Comparison of ENCODE assay signal across 8 cellular contexts in the genomic region with DNA sequence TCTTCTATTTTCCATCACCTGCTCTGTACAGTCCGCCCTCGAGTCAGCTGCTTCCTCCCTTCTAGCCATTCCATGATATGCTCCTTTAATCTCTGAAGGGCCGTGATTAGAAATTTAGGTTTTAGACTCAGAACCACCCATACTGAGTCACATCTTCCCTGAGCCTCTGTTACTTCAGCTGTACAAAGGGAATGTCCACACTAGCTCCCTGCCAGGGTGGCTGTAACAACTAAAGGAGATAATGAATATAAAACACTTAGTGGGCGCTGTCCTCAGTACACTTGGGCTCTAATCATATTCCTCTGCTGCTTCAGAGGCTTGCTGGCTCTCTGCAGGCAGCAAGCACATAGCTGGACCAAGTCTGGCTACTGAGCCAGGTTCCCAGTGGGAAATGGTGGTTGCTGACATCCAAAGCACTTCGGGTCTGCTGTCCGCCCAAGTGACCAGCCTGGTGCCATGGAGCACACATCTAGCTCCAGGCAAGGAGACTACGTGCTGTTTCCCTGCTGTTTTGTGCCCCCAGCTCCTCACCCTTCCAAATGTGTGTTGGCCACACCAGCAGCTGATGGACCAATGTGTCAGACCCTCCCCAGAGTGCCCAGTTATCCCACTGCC. TPM values are rescaled to one million over a fixed set of nuclear protein-coding genes. Genes with fewer than 3 reads are reported as not detected.
DNase-seq lines count a peak whose midpoint lies in the region; ATAC-seq and TF ChIP-seq lines count a peak whose summit lies in the region.

No MANE protein-coding gene starts in this region.

- H3K4me1 ChIP-seq in SJSA1 (replicated peaks) (peaks cover 37% of the 10 kb centered on the region), esophagus muscularis mucosa (peaks cover 15 to 33% (median 22%) of the 10 kb centered on the region in 4 donors), gastrocnemius medialis (peaks cover 4 to 11% of the 10 kb centered on the region in 2 donors)

- intact Hi-C loops in esophagus muscularis mucosa (cut with DNase I), result no loop called here
- intact Hi-C loops in gastrocnemius medialis (cut with DNase I; ENCODE audit: low total_unique reads), result loop anchor here (2.0 kb wide), 2 partner anchors 29 to 37 kb away; a partner anchor contains a TSS

- TF ChIP-seq POLR2A in esophagus muscularis mucosa (IDR thresholded peaks at IDR 0.05; ENCODE audit: low read depth) (no peak), gastrocnemius medialis (IDR thresholded peaks at IDR 0.05) (no peak)

- ATAC-seq in gastrocnemius medialis, result no peak
- ATAC-seq in GM21737 (IDR thresholded peaks at IDR 0.05; ENCODE audit: unreplicated experiment), result no peak
- no peak for ATAC-seq in GM21367 (IDR thresholded peaks at IDR 0.05; ENCODE audit: unreplicated experiment)

- H3K27ac ChIP-seq in SJSA1 (peak overlapping the region; percentile 74), esophagus muscularis mucosa (replicated peaks in 1 of 4) (peak overlapping the region; percentile 88 to 94 (median 92)), gastrocnemius medialis (peak overlapping the region; percentile 73 to 79 (median 78))

- no peaks in the 10 kb centered on the region for H3K9me3 ChIP-seq in SJSA1 (replicated peaks)
- H3K9me3 ChIP-seq in esophagus muscularis mucosa, result no peaks in the 10 kb centered on the region
- no peaks in the 10 kb centered on the region for H3K9me3 ChIP-seq in gastrocnemius medialis

- no peak overlapping the region for H3K4me3 ChIP-seq in SJSA1
- peak overlapping the region; percentile 77 to 96 (median 83) for H3K4me3 ChIP-seq in esophagus muscularis mucosa
- peak overlapping the region; percentile 73 to 87 (median 80) for H3K4me3 ChIP-seq in gastrocnemius medialis

- 70% methylated on average over 7 of the region's 7 CpGs for WGBS in esophagus muscularis mucosa

- DNase-seq in ELR (ENCODE audit: low read depth) (peak; percentile 4), SJSA1 (ENCODE audit: low read depth in 1 of 2, low spot score in 2 of 2) (peak in 1 of 2 experiments; percentile 12), esophagus muscularis mucosa (ENCODE audit: extremely low spot score) (no peak), gastrocnemius medialis (no peak), OCI-M2 (lab: John Stamatoyannopoulos, UW; ENCODE audit: unreplicated experiment) (no peak), COR-L47 (lab: John Stamatoyannopoulos, UW) (no peak)

- no peaks in the 10 kb centered on the region for H3K27me3 ChIP-seq in SJSA1 (replicated peaks)
- no peaks in the 10 kb centered on the region for H3K27me3 ChIP-seq in esophagus muscularis mucosa
- H3K27me3 ChIP-seq in gastrocnemius medialis, result no peaks in the 10 kb centered on the region

- in situ Hi-C loops in gastrocnemius medialis (cut with MboI; ENCODE audit: low sequenced_read_pairs in 4 of 4), result no loop called here

- TF ChIP-seq CTCF in esophagus muscularis mucosa (IDR thresholded peaks at IDR 0.05) (no peak), gastrocnemius medialis (IDR thresholded peaks at IDR 0.05 in 4 of 5, conservative IDR thresholded peaks at IDR 0.05 in 1 of 5) (no peak)

- no peak for TF ChIP-seq EP300 in esophagus muscularis mucosa (IDR thresholded peaks at IDR 0.05)

- peaks cover 34% of the 10 kb centered on the region for H3K36me3 ChIP-seq in SJSA1
- peaks cover 11 to 29% (median 27%) of the 10 kb centered on the region in 4 donors for H3K36me3 ChIP-seq in esophagus muscularis mucosa
- H3K36me3 ChIP-seq in gastrocnemius medialis, result peaks cover 0 to 16% of the 10 kb centered on the region in 2 donors

RNA-seq across cellular contexts. Expression of a gene that starts 0.9 kb away (rescaled TPM):
- 28.7 and 30.2 TPM in 2 replicates for total RNA-seq in SJSA1 (2014; rRNA removed; shearing (Covaris generic))
- total RNA-seq in esophagus muscularis mucosa (10 to 100 TPM in 3 of 4 donors, 1 to 10 TPM in 1; 7.9 to 16.6 (median 12.5) TPM), gastrocnemius medialis (1 to 10 TPM; 3.0 to 5.2 (median 3.9) TPM)

RNA-seq across cellular contexts. Expression of a gene that starts 29.1 kb away (rescaled TPM):
- total RNA-seq in SJSA1 (2014; rRNA removed; shearing (Covaris generic)), result 8.4 and 11.4 TPM in 2 replicates
- 10 to 100 TPM; 11.6 to 29.6 (median 22.3) TPM for total RNA-seq in esophagus muscularis mucosa
- total RNA-seq in gastrocnemius medialis, result 10 to 100 TPM in 3 of 4 donors, 1 to 10 TPM in 1; 8.8 to 27.4 (median 13.5) TPM
